31 cellular contexts compared by ENCODE assay signal in the genomic region with DNA sequence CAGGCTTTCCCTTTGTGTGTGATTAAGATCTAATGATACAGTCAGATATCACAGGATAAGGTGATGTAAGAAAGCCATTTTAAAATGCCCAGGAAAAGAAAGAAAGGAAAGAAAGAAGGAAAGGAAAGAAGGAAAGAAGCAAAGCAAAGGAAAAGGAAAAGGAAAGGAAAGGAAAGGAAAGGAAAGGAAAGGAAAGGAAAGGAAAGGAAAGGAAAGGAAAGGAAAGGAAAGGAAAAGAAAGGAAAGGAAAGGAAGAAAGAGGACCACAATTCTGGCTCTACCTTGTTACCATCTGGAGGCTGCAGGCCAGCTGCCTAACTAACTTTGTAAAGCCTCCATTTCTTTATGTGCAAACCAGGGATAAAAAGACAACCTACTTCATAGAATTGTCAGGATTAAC.
"Had no signal": no experiment of that assay in that cellular context is flagged by ENCODE, and none has a peak within 500 bp of the region (broad histone marks: within the 10 kb centered on the region; RNA-seq: fewer than 3 reads in every experiment).

No MANE protein-coding gene starts in this region.

- H3K27me3 Mint-ChIP-seq: activated naive CD4-positive, alpha-beta T cell treated with anti-CD3 and anti-CD28 coated beads, Interleukin-2, amount 50 U/mL, for 24 hours; brain had no signal

- H3K27ac ChIP-seq: Peyer's patch, SJSA1 had no signal

- H3K4me3 Mint-ChIP-seq: activated CD8-positive, alpha-beta T cell treated with anti-CD3 and anti-CD28 coated beads, Interleukin-2, amount 10 ng/mL, durations not matched to agents 7 days and 5 days; activated naive CD4-positive, alpha-beta T cell treated with anti-CD3 and anti-CD28 coated beads, Interleukin-2, amount 50 U/mL, for 24 hours; activated T-cell treated with anti-CD3 and anti-CD28 coated beads, Interleukin-2, amount 50 U/mL, for 4 hours; brain; T-helper 1 cell treated with Interleukin-12 subunit alpha and Interleukin-12 subunit beta and Interleukin-4 antibody, amounts not matched to agents 30 μg/mL and 1 μg/mL, for 36 hours; T-helper 2 cell treated with Interferon-gamma antibody and Interleukin-4, amounts not matched to agents 5 μg/mL and 100 μg/mL, for 36 hours had no signal

- H3K4me2 ChIP-seq: SK-N-SH had no signal

- H3K9me3 Mint-ChIP-seq: activated B cell treated with CpG ODN at 0.5 μM for 24 hours; activated naive CD4-positive, alpha-beta T cell treated with anti-CD3 and anti-CD28 coated beads, Interleukin-2, amount 50 U/mL, for 24 hours; T-helper 2 cell treated with Interferon-gamma antibody and Interleukin-4, amounts not matched to agents 5 μg/mL and 100 μg/mL, for 36 hours had no signal

- H3K36me3 Mint-ChIP-seq: IgD-negative memory B cell had no signal

- H3K4me3 ChIP-seq: MG63, Peyer's patch, SJSA1 had no signal

- H3K9me3 ChIP-seq: MG63, Peyer's patch, SJSA1, SK-N-SH had no signal

- H3K4me1 ChIP-seq: SJSA1 had no signal

- H3K36me3 ChIP-seq: MG63, Peyer's patch, SJSA1 had no signal

- H3K4me1 Mint-ChIP-seq: brain had no signal

- H3K27me3 ChIP-seq: MG63, Peyer's patch, SJSA1 had no signal

- H3K27ac Mint-ChIP-seq: activated CD8-positive, alpha-beta T cell treated with anti-CD3 and anti-CD28 coated beads, Interleukin-2, amount 10 ng/mL, durations not matched to agents 7 days and 5 days; activated naive CD4-positive, alpha-beta T cell treated with anti-CD3 and anti-CD28 coated beads, Interleukin-2, amount 50 U/mL, for 24 hours; brain; T-helper 1 cell treated with Interleukin-12 subunit alpha and Interleukin-12 subunit beta and Interleukin-4 antibody, amounts not matched to agents 30 μg/mL and 1 μg/mL, for 36 hours; T-helper 2 cell treated with Interferon-gamma antibody and Interleukin-4, amounts not matched to agents 5 μg/mL and 100 μg/mL, for 36 hours had no signal

- H3K9me2 ChIP-seq: SK-N-SH had no signal

- DNase-seq: activated B cell treated with CpG ODN at 0.5 μM for 24 hours; activated CD4-positive, alpha-beta T cell treated with anti-CD3 and anti-CD28 coated beads for 4 hours; activated CD4-positive, alpha-beta T cell treated with anti-CD3 and anti-CD28 coated beads, Interleukin-2, amount 50 U/mL, for 4 hours; activated CD4-positive, CD25-positive, alpha-beta regulatory T cell treated with anti-CD3 and anti-CD28 coated beads, Interleukin-2, amount 50 U/mL, for 72 hours; activated CD8-positive, alpha-beta T cell treated with anti-CD3 and anti-CD28 coated beads, Interleukin-2, amount 10 ng/mL, durations not matched to agents 7 days and 5 days; activated effector memory CD4-positive, alpha-beta T cell treated with Interleukin-2 at 50 U/mL for 16 hours; activated T-cell treated with anti-CD3 and anti-CD28 coated beads, Interleukin-2, amount 50 U/mL, for 4 hours; anterior cingulate cortex; cerebellar nuclear complex; Kasumi-1; KBM-7; MG63; NCI-H1048; NCI-H1105 treated with DMSO at 0.1 percent for 48 hours; NCI-H1436; NCI-H1694; NCI-H1930; NCI-H2081 treated with DMSO at 0.1 percent for 48 hours; NCI-H345; NCI-H524 treated with DMSO at 0.1 percent for 48 hours; PC-3; Peyer's patch; RPMI8226; SHP77 treated with DMSO at 0.1 percent for 48 hours; SK-N-SH had no signal

- H3K9ac ChIP-seq: SK-N-SH had no signal
